ENCODE assay signal across 8 cellular contexts in the genomic region with DNA sequence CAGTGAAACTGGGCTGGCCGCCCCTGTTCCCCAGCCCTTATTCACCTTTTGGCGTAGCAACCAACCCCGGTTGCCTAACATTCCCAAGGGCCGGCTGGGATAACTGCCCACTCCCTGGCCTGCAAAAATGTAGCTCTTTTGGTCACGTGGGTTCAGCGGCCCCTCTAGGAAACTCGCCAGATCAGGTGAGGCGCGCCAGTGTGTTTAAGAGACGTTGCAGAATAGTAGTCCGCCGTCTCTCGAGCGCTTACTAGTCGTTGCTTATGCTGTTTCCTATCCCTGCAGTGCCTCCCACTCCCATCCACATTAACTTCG. TPM values are rescaled to one million over a fixed set of nuclear protein-coding genes. Genes with fewer than 3 reads are reported as not detected.
A peak's percentile ranks its signal among the peaks of the same experiment; 100 is the strongest.
DNase-seq lines count a peak whose midpoint lies in the region; ATAC-seq and TF ChIP-seq lines count a peak whose summit lies in the region.

No MANE protein-coding gene starts in this region.

- DNase-seq in LHCN-M2 (ENCODE audit: low read depth) (peak; percentile 51), SJCRH30 (peak; percentile 32 to 56), adipocyte (ENCODE audit: low read depth) (peak; percentile 69), heart left ventricle (peak; percentile 53 to 69 (median 55)), type B pancreatic cell (ENCODE audit: extremely low spot score, unreplicated experiment) (peak; percentile 73)

- peak; percentile 28 for TF ChIP-seq POLR2A in GM18526 (IDR thresholded peaks at IDR 0.05; ENCODE audit: extremely low read depth, insufficient read length)
- TF ChIP-seq POLR2A in heart left ventricle (IDR thresholded peaks at IDR 0.05): no peak

- H3K27ac Mint-ChIP-seq in type B pancreatic cell: peak overlapping the region; percentile 100

- WGBS in heart left ventricle, 4 donors: 0% methylated on average over 13 to 16 of the region's 16 CpGs

- no peaks in the 10 kb centered on the region for H3K27me3 Mint-ChIP-seq in type B pancreatic cell

- H3K4me3 ChIP-seq in SJCRH30 (peak overlapping the region; percentile 84), adipocyte (ENCODE audit: low read length) (peak overlapping the region; percentile 97), heart left ventricle (peak overlapping the region; percentile 55 to 95 (median 83)), parathyroid adenoma (ENCODE audit: low read depth, low read length) (peak overlapping the region; percentile 89)

- TF ChIP-seq CTCF in heart left ventricle (IDR thresholded peaks at IDR 0.05): no peak
- TF ChIP-seq CTCF in parathyroid adenoma (IDR thresholded peaks at IDR 0.05): no peak
- TF ChIP-seq CTCF in type B pancreatic cell (conservative IDR thresholded peaks at IDR 0.05): no peak

- H3K4me3 Mint-ChIP-seq in type B pancreatic cell: peak overlapping the region; percentile 100

- H3K4me1 ChIP-seq in SJCRH30: 0 out of 2 replicates have a peak, but pooled peaks cover 3% of the 10 kb centered on the region
- peaks cover 26% of the 10 kb centered on the region for H3K4me1 ChIP-seq in adipocyte (ENCODE audit: control insufficient read depth, insufficient read depth, low read length)
- peaks cover 3 to 31% (median 23%) of the 10 kb centered on the region in 12 donors for H3K4me1 ChIP-seq in heart left ventricle
- H3K4me1 ChIP-seq in parathyroid adenoma: no peaks in the 10 kb centered on the region

- H3K36me3 Mint-ChIP-seq in type B pancreatic cell: peaks cover 9% of the 10 kb centered on the region

- H3K36me3 ChIP-seq in SJCRH30 (peaks cover 8% of the 10 kb centered on the region), adipocyte (ENCODE audit: control insufficient read depth, insufficient read depth, low read length, severe bottlenecking) (peaks cover 10% of the 10 kb centered on the region), heart left ventricle (peaks cover 0 to 22% (median 16%) of the 10 kb centered on the region in 9 donors), parathyroid adenoma (ENCODE audit: control insufficient read depth, insufficient read depth, low read length) (no peaks in the 10 kb centered on the region)

- H3K9me3 Mint-ChIP-seq in type B pancreatic cell: no peaks in the 10 kb centered on the region

- H3K9me3 ChIP-seq in SJCRH30 (replicated peaks) (no peaks in the 10 kb centered on the region), adipocyte (ENCODE audit: control insufficient read depth, low read length) (no peaks in the 10 kb centered on the region), heart left ventricle (no peaks in the 10 kb centered on the region), parathyroid adenoma (ENCODE audit: control insufficient read depth, low read length) (no peaks in the 10 kb centered on the region)

- H3K4me1 Mint-ChIP-seq in type B pancreatic cell (ENCODE audit: unreplicated experiment): peaks cover 42% of the 10 kb centered on the region

- ATAC-seq in heart left ventricle (peak in 3 of 4 donors; percentile 1 to 12 (median 2)), HG03469 (IDR thresholded peaks at IDR 0.05; ENCODE audit: unreplicated experiment) (no peak)

- peak overlapping the region; percentile 96 for H2AFZ ChIP-seq in parathyroid adenoma

- H3K27me3 ChIP-seq in SJCRH30: no peaks in the 10 kb centered on the region
- H3K27me3 ChIP-seq in adipocyte (replicated peaks; ENCODE audit: control insufficient read depth, insufficient read depth, low read length): no peaks in the 10 kb centered on the region
- no peaks in the 10 kb centered on the region for H3K27me3 ChIP-seq in heart left ventricle
- no peaks in the 10 kb centered on the region for H3K27me3 ChIP-seq in parathyroid adenoma (ENCODE audit: control insufficient read depth, insufficient read depth, low read length)

- H3K79me2 ChIP-seq in parathyroid adenoma: peaks cover 12% of the 10 kb centered on the region

- peak overlapping the region; percentile 92 for H3K4me2 ChIP-seq in parathyroid adenoma (ENCODE audit: low read length)

- intact Hi-C loops in heart left ventricle (cut with DNase I): loop anchor here in 1 of 10 donors (2.0 kb wide), 1 partner anchor 598 kb away; a partner anchor contains a TSS

- peak overlapping the region; percentile 98 for H3K27ac ChIP-seq in SJCRH30
- peak overlapping the region in 11 of 12 donors; percentile 93 to 99 (median 99) for H3K27ac ChIP-seq in heart left ventricle
- H3K27ac ChIP-seq in parathyroid adenoma: peak overlapping the region; percentile 99

- peak overlapping the region; percentile 91 for H3K9ac ChIP-seq in adipocyte (ENCODE audit: low read length)
- H3K9ac ChIP-seq in parathyroid adenoma: no peak overlapping the region

RNA-seq across cellular contexts. Expression of a gene that starts 0.6 kb away (rescaled TPM):
- total RNA-seq in LHCN-M2 (2014; rRNA removed) (42.6 and 49.7 TPM in 2 replicates), heart left ventricle (10 to 100 TPM; 17.2 to 31.7 (median 24.3) TPM), type B pancreatic cell (ENCODE audit: low replicate concordance) (42.6 and 61.3 TPM in 2 replicates)
- polyA plus RNA-seq in LHCN-M2 (2012): 11.6 TPM
- 48.1 and 53.4 TPM in 2 replicates for total RNA-seq in SJCRH30 (2014; rRNA removed; shearing (Covaris generic))
- polyA plus RNA-seq in heart left ventricle: 10 to 100 TPM in 1 of 2 donors, 1 to 10 TPM in 1; 8.7 to 13.4 TPM

RNA-seq across cellular contexts. Expression of a gene that starts 1.3 kb away (rescaled TPM):
- total RNA-seq in LHCN-M2 (2014; rRNA removed): 16.4 and 22.0 TPM in 2 replicates
- 2.7 TPM for polyA plus RNA-seq in LHCN-M2 (2012)
- 16.3 and 19.1 TPM in 2 replicates for total RNA-seq in SJCRH30 (2014; rRNA removed; shearing (Covaris generic))
- 10 to 100 TPM in 3 of 9 donors, 1 to 10 TPM in 6; 4.6 to 13.2 (median 7.2) TPM for total RNA-seq in heart left ventricle
- polyA plus RNA-seq in heart left ventricle: 1 to 10 TPM; 4.9 to 5.8 TPM
- 17.1 and 30.7 TPM in 2 replicates for total RNA-seq in type B pancreatic cell (ENCODE audit: low replicate concordance)
